ENCODE assay signal across 9 cellular contexts in genomic region chr1:3623441-3624150, GRCh38. TPM values are rescaled to one million over a fixed set of nuclear protein-coding genes. Genes with fewer than 3 reads are reported as not detected.
DNase-seq lines count a peak whose midpoint lies in the region; ATAC-seq and TF ChIP-seq lines count a peak whose summit lies in the region.
"Had no signal": no experiment of that assay in that cellular context is flagged by ENCODE, and none has a peak within 500 bp of the region (broad histone marks: within the 10 kb centered on the region; RNA-seq: fewer than 3 reads in every experiment).

No MANE protein-coding gene starts in this region.

- CTCF ChIA-PET in activated CD8-positive, alpha-beta T cell treated with anti-CD3 and anti-CD28 coated beads for 36 hours (lab: Charles Lee), result interaction anchor here (1.1 to 5.7 kb wide), 6 partner anchors 59 to 171 kb away, joined by 3 to 34 read pairs (median 4); no protein-coding TSS in a partner anchor

- no peaks in the 10 kb centered on the region for H3K27me3 ChIP-seq in HAP-1 (ENCODE audit: low read depth)
- H3K27me3 ChIP-seq in iPS DF 6.9 (ENCODE audit: control insufficient read depth, insufficient read depth, low read length), result no peaks in the 10 kb centered on the region
- H3K27me3 ChIP-seq in skeletal muscle tissue (ENCODE audit: control insufficient read depth in 3 of 3, insufficient read depth in 3 of 3, low read length in 3 of 3), result no peaks in the 10 kb centered on the region

- no peaks in the 10 kb centered on the region for H3K36me3 Mint-ChIP-seq in activated CD8-positive, alpha-beta T cell treated with anti-CD3 and anti-CD28 coated beads for 36 hours (ENCODE audit: low read depth)

- whole genome bisulfite sequencing in iPS DF 6.9 (ENCODE audit: insufficient coverage, insufficient read length), result no CpG with 5 or more reads among the region's 21 CpGs

- POLR2A ChIA-PET in activated CD8-positive, alpha-beta T cell treated with anti-CD3 and anti-CD28 coated beads for 36 hours (lab: Charles Lee), result interaction anchor here (1.4 kb wide), 1 partner anchor 28 kb away, joined by 3 read pairs; no protein-coding TSS in a partner anchor

- H3K9me3 ChIP-seq in HAP-1 (no peaks in the 10 kb centered on the region), iPS DF 6.9 (ENCODE audit: control insufficient read depth, insufficient read depth, low read length) (no peaks in the 10 kb centered on the region), skeletal muscle tissue (ENCODE audit: control insufficient read depth in 3 of 3, low read length in 3 of 3) (no peaks in the 10 kb centered on the region)

- H3K4me3 Mint-ChIP-seq in activated CD8-positive, alpha-beta T cell treated with anti-CD3 and anti-CD28 coated beads for 36 hours, result peak overlapping the region; percentile 85

- H3K9ac ChIP-seq in skeletal muscle tissue (ENCODE audit: low read depth in 1 of 3, low read length in 3 of 3), result peak overlapping the region; percentile 79 to 92 (median 87)

- H3K27ac ChIP-seq in iPS DF 6.9 (ENCODE audit: low read length) (no peak overlapping the region), skeletal muscle tissue (ENCODE audit: low read depth, low read length) (no peak overlapping the region)

- H3K36me3 ChIP-seq in HAP-1 (replicated peaks) (peaks cover 5% of the 10 kb centered on the region; the same call in 1 of the 2 replicates), iPS DF 6.9 (ENCODE audit: control insufficient read depth, insufficient read depth, low read length) (no peaks in the 10 kb centered on the region), skeletal muscle tissue (ENCODE audit: control insufficient read depth in 3 of 3, insufficient read depth in 3 of 3, low read length in 3 of 3) (peaks cover 14 to 17% (median 15%) of the 10 kb centered on the region in 3 donors)

- in situ Hi-C loops in HAP-1 (cut with MboI; ENCODE audit: low sequenced_read_pairs), result loop anchor here (5.0 kb wide), 2 partner anchors 56 to 171 kb away; partner anchors contain the start of gene ARHGEF16

- peaks cover 27% of the 10 kb centered on the region for H3K4me1 Mint-ChIP-seq in activated CD8-positive, alpha-beta T cell treated with anti-CD3 and anti-CD28 coated beads for 36 hours (ENCODE audit: low read depth)

- H3K4me1 ChIP-seq in HAP-1, result no peaks in the 10 kb centered on the region; the same call in 1 of the 2 replicates
- H3K4me1 ChIP-seq in iPS DF 6.9 (ENCODE audit: control insufficient read depth, insufficient read depth, low read length), result 0 out of 2 replicates have a peak, but pooled peaks cover 2% of the 10 kb centered on the region
- H3K4me1 ChIP-seq in skeletal muscle tissue (ENCODE audit: control insufficient read depth in 3 of 3, insufficient read depth in 3 of 3, low read length in 3 of 3), result peaks cover 27 to 33% (median 31%) of the 10 kb centered on the region in 3 donors

- peak overlapping the region; percentile 73 for H3K27ac Mint-ChIP-seq in activated CD8-positive, alpha-beta T cell treated with anti-CD3 and anti-CD28 coated beads for 36 hours

- H3K9me3 Mint-ChIP-seq in activated CD8-positive, alpha-beta T cell treated with anti-CD3 and anti-CD28 coated beads for 36 hours, result no peaks in the 10 kb centered on the region

- no peaks in the 10 kb centered on the region for H3K27me3 Mint-ChIP-seq in activated CD8-positive, alpha-beta T cell treated with anti-CD3 and anti-CD28 coated beads for 36 hours

- intact Hi-C loops in activated CD8-positive, alpha-beta T cell treated with anti-CD3 and anti-CD28 coated beads for 36 hours (cut with micrococcal nuclease), result no loop called here

- TF ChIP-seq CTCF in activated CD8-positive, alpha-beta T cell treated with anti-CD3 and anti-CD28 coated beads for 36 hours (IDR thresholded peaks at IDR 0.05), result no peak

- H3K4me3 ChIP-seq in HAP-1 (peak overlapping the region; percentile 93), iPS DF 6.9 (ENCODE audit: low read length) (peak overlapping the region; percentile 85; the same call in 1 of the 2 replicates), skeletal muscle tissue (ENCODE audit: low read length in 3 of 3) (peak overlapping the region; percentile 78 to 96 (median 91))

- no peak for ATAC-seq in activated CD8-positive, alpha-beta T cell treated with anti-CD3 and anti-CD28 coated beads for 36 hours
- no peak for ATAC-seq in HG03521 (IDR thresholded peaks at IDR 0.05; ENCODE audit: unreplicated experiment)

- DNase-seq in HAP-1 (ENCODE audit: low spot score in 2 of 2) (no peak), iPS DF 6.9 (ENCODE audit: low read depth, low spot score) (no peak), GM19240 (ENCODE audit: insufficient read length, low spot score) (no peak)
- DNase-seq in activated CD8-positive, alpha-beta T cell treated with anti-CD3 and anti-CD28 coated beads for 36 hours, result no peak
- no peak for DNase-seq in effector CD4-positive, alpha-beta T cell
- no peak for DNase-seq in activated CD8-positive, alpha-beta memory T cell treated with anti-CD3 and anti-CD28 coated beads, Interleukin-2, amount 50 U/mL, for 48 hours
- DNase-seq: cortex of kidney had no signal

RNA-seq across cellular contexts. Expression of gene TPRG1L, which starts 1.2 kb away (rescaled TPM):
- total RNA-seq in activated CD8-positive, alpha-beta T cell treated with anti-CD3 and anti-CD28 coated beads for 36 hours, result 1 to 10 TPM; 6.1 to 6.2 TPM
- total RNA-seq in skeletal muscle tissue, result 17.2 TPM

RNA-seq across cellular contexts. Expression of gene MEGF6, which starts 12.3 kb away (rescaled TPM):
- total RNA-seq in activated CD8-positive, alpha-beta T cell treated with anti-CD3 and anti-CD28 coated beads for 36 hours, result 1 to 10 TPM; 2.0 to 2.5 TPM
- total RNA-seq in skeletal muscle tissue, result 10.4 TPM

RNA-seq across cellular contexts. Expression of gene WRAP73, which starts 26.3 kb away (rescaled TPM):
- 10 to 100 TPM; 34.2 to 35.4 TPM for total RNA-seq in activated CD8-positive, alpha-beta T cell treated with anti-CD3 and anti-CD28 coated beads for 36 hours
- total RNA-seq in skeletal muscle tissue, result 13.0 TPM

RNA-seq across cellular contexts. Expression of gene TP73, which starts 28.7 kb away (rescaled TPM):
- total RNA-seq in activated CD8-positive, alpha-beta T cell treated with anti-CD3 and anti-CD28 coated beads for 36 hours, result under 1 TPM; 0.60 to 0.68 TPM
- total RNA-seq in skeletal muscle tissue, result not detected
